24 cellular contexts compared by ENCODE assay signal in the genomic region with DNA sequence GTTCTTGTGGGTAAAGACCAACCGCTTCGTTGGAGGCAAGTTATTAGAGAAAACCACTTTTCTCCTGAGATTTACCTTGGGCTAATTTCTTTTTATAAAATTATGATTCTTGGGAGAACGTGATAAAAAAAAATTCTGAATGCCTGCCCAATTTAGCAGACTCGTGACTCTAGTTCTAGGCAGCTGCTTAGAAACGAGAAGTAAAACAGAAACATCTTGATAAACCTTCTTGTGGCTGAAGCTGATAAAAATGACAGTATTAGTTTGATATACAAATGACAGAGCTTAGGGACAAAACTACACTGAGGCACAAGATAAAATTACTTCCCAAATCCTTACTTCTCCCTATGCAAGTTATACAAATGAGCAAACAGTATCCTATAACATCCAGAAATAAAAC.
"Had no signal": no experiment of that assay in that cellular context is flagged by ENCODE, and none has a peak within 500 bp of the region (broad histone marks: within the 10 kb centered on the region; RNA-seq: fewer than 3 reads in every experiment).

No MANE protein-coding gene starts in this region.

- H3K4me3 ChIP-seq: cardiac muscle cell, MG63, SK-N-MC had no signal

- H3K27me3 ChIP-seq: brain microvascular endothelial cell, cardiac muscle cell, MG63 had no signal

- DNase-seq: activated CD4-positive, alpha-beta T cell treated with anti-CD3 and anti-CD28 coated beads for 48 hours; activated CD4-positive, alpha-beta T cell treated with anti-CD3 and anti-CD28 coated beads, Interleukin-2, amount 50 U/mL, for 4 hours; activated CD4-positive, CD25-positive, alpha-beta regulatory T cell treated with anti-CD3 and anti-CD28 coated beads, Interleukin-2, amount 50 U/mL, for 72 hours; activated CD8-positive, alpha-beta memory T cell treated with anti-CD3 and anti-CD28 coated beads, Interleukin-2, amount 50 U/mL, for 48 hours; activated CD8-positive, alpha-beta T cell treated with anti-CD3 and anti-CD28 coated beads, Interleukin-2, amount 10 ng/mL, durations not matched to agents 7 days and 5 days; activated gamma-delta T cell; activated naive CD4-positive, alpha-beta T cell treated with anti-CD3 and anti-CD28 coated beads for 36 hours; activated T-cell treated with anti-CD3 and anti-CD28 coated beads, Interleukin-2, amount 50 U/mL, for 1 hour; amygdala; brain microvascular endothelial cell; cerebellar nuclear complex; MG63; NCI-H1105 treated with DMSO at 0.1 percent for 48 hours; NCI-H1436 treated with DMSO at 0.1 percent for 48 hours; NCI-H187; SIG-M5; T-cell; T-helper 2 cell; T1000 had no signal

- H3K27me3 Mint-ChIP-seq: activated naive CD8-positive, alpha-beta T cell had no signal

- H3K4me1 Mint-ChIP-seq: T-cell, WTC11 had no signal

- H3K27ac Mint-ChIP-seq: activated CD8-positive, alpha-beta T cell treated with anti-CD3 and anti-CD28 coated beads, Interleukin-2, amount 10 ng/mL, durations not matched to agents 7 days and 5 days; activated naive CD4-positive, alpha-beta T cell treated with anti-CD3 and anti-CD28 coated beads for 36 hours; activated naive CD8-positive, alpha-beta T cell; activated T-helper 1 cell treated with anti-CD3 and anti-CD28 coated beads, Interleukin-12 subunit alpha, Interleukin-12 subunit beta, Interleukin-2, Interleukin-4 antibody, amounts not matched to agents 30 ng/mL and 10 ng/mL and 1 ng/mL, durations not matched to agents 14 hours and 24 hours and 36 hours; T-cell had no signal

- H3K4me3 Mint-ChIP-seq: activated CD8-positive, alpha-beta T cell treated with anti-CD3 and anti-CD28 coated beads, Interleukin-2, amount 10 ng/mL, durations not matched to agents 7 days and 5 days; activated naive CD4-positive, alpha-beta T cell treated with anti-CD3 and anti-CD28 coated beads for 36 hours; activated naive CD8-positive, alpha-beta T cell; activated T-helper 1 cell treated with anti-CD3 and anti-CD28 coated beads, Interleukin-12 subunit alpha, Interleukin-12 subunit beta, Interleukin-2, Interleukin-4 antibody, amounts not matched to agents 30 ng/mL and 10 ng/mL and 1 ng/mL, durations not matched to agents 14 hours and 24 hours and 36 hours; T-cell; WTC11 had no signal

- H3K36me3 ChIP-seq: brain microvascular endothelial cell, cardiac muscle cell, MG63 had no signal

- H3K27ac ChIP-seq: brain microvascular endothelial cell, cardiac muscle cell, SK-N-MC had no signal

- H3K9me3 ChIP-seq: MG63 had no signal

- H3K9me3 Mint-ChIP-seq: activated naive CD4-positive, alpha-beta T cell treated with anti-CD3 and anti-CD28 coated beads for 36 hours; activated T-helper 1 cell treated with anti-CD3 and anti-CD28 coated beads, Interleukin-12 subunit alpha, Interleukin-12 subunit beta, Interleukin-2, Interleukin-4 antibody, amounts not matched to agents 30 ng/mL and 10 ng/mL and 1 ng/mL, durations not matched to agents 14 hours and 24 hours and 36 hours had no signal

- H3K36me3 Mint-ChIP-seq: activated naive CD8-positive, alpha-beta T cell; T-cell; WTC11 had no signal

- ATAC-seq: activated CD8-positive, alpha-beta T cell treated with anti-CD3 and anti-CD28 coated beads, Interleukin-2, amount 10 ng/mL, durations not matched to agents 7 days and 5 days; T-cell; WTC11 had no signal
